Comparison of ENCODE assay signal across 2 cellular contexts in the genomic region with DNA sequence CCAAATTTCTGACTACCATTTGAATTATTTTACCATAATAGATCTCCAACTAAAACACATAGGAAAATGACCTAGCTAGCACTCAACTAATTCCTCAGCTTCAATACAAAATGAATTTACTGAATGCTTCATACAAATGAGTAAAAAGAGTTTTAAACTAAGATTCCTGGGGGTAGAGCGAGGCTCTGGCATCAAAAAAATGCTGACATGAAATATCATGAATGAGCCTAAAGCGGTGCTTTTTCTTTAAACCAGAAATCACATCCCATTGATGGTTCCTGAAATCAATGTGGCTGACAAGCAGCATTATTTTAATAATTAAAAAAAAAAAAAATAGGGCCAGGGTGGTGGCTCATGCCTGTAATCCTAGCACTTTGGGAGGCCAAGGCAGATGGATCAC.
TF ChIP-seq lines count a peak whose summit lies in the region.

No MANE protein-coding gene starts in this region.

TF ChIP-seq in HepG2, 621 proteins besides CTCF, POLR2A, EP300 and RAD21:
- TF ChIP-seq MAFK (conservative IDR thresholded peaks at IDR 0.05 in 1 of 2, IDR thresholded peaks at IDR 0.05 in 1 of 2; ENCODE audit: low read length in 2 of 2) (peak; percentile 66 to 69), ZNF17 (CRISPR knock-in tag; IDR thresholded peaks at IDR 0.05) (no peak), IKZF5 (CRISPR knock-in tag; IDR thresholded peaks at IDR 0.05) (no peak), ZFP37 (CRISPR knock-in tag; IDR thresholded peaks at IDR 0.05; ENCODE audit: borderline replicate concordance) (no peak), RBFOX2 (IDR thresholded peaks at IDR 0.05; ENCODE audit: low read depth, low read length) (no peak), NRL (CRISPR knock-in tag; IDR thresholded peaks at IDR 0.05; ENCODE audit: borderline replicate concordance) (no peak), HIC2 (CRISPR knock-in tag; IDR thresholded peaks at IDR 0.05; ENCODE audit: low read depth) (no peak), RFXANK (CRISPR knock-in tag; IDR thresholded peaks at IDR 0.05) (no peak), ZNF34 (CRISPR knock-in tag; IDR thresholded peaks at IDR 0.05; ENCODE audit: borderline replicate concordance) (no peak), JUND (CRISPR knock-in tag; IDR thresholded peaks at IDR 0.05) (no peak), ZIK1 (CRISPR knock-in tag; IDR thresholded peaks at IDR 0.05; ENCODE audit: borderline replicate concordance, low read depth) (no peak), MAFF (IDR thresholded peaks at IDR 0.05; ENCODE audit: low read depth, low read length) (peak; percentile 52)
- TF ChIP-seq, protein P1, sequence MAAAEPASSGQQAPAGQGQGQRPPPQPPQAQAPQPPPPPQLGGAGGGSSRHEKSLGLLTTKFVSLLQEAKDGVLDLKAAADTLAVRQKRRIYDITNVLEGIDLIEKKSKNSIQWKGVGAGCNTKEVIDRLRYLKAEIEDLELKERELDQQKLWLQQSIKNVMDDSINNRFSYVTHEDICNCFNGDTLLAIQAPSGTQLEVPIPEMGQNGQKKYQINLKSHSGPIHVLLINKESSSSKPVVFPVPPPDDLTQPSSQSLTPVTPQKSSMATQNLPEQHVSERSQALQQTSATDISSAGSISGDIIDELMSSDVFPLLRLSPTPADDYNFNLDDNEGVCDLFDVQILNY (CRISPR knock-in tag; conservative IDR thresholded peaks at IDR 0.05), result no peak

TF ChIP-seq in IMR-90, 13 proteins besides CTCF, POLR2A, EP300 and RAD21:
- TF ChIP-seq NFE2L2 (IDR thresholded peaks at IDR 0.05; ENCODE audit: low read depth, low read length) (no peak), MAFK (IDR thresholded peaks at IDR 0.05; ENCODE audit: low read depth, low read length) (0 out of 2 replicates have a peak, but pooled peaks have one; percentile 25)
